Comparison of ENCODE assay signal across 8 cellular contexts in the genomic region with DNA sequence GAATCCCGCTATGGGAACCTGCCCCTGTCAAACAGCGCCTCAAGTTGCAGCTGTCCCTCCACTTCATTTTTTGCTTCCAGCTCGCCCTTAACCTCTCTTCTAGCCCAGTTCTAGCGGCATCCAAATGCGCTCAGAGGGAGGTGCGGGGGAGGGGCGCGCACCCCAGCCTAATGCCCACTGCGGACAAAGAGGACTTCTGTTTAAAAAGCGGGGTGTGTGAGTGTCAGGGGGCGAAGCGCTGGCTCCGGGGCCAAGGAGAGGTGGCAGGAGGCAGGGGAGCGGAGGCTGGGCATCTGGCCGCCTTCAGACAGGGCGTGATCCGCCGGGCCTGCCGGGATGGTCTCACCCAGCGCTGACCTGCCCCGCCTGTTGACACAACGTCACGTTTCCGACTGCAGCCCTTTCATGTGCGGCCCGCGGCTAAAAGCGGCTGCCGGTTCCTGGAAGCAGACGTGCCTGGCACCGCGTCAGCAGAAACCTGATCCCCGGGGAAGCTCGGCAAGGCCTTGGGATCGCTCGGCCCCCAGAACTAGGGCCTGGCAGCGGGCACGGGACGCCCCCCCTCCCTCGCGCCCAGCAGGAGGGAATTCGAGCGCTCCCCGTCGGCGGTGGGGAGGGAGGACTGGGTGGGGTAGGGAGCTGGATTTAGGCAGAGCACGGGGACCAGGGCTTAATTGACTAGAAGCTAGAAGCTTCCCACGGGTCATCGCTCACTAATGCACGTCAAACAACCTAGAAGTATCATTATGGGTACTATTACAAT. TPM values are rescaled to one million over a fixed set of nuclear protein-coding genes. Genes with fewer than 3 reads are reported as not detected.
DNase-seq lines count a peak whose midpoint lies in the region; ATAC-seq and TF ChIP-seq lines count a peak whose summit lies in the region.

No MANE protein-coding gene starts in this region.

- no peaks in the 10 kb centered on the region for H3K9me3 ChIP-seq in thymus (ENCODE audit: control insufficient read depth)

- peaks cover 8% of the 10 kb centered on the region for H3K36me3 Mint-ChIP-seq in activated naive CD4-positive, alpha-beta T cell treated with anti-CD3 and anti-CD28 coated beads, Interleukin-2, amount 50 U/mL, for 24 hours

- H3K27ac ChIP-seq in KMS-11 (no peak overlapping the region), thymus (ENCODE audit: low read depth) (peak overlapping the region; percentile 89)

- peaks cover 48% of the 10 kb centered on the region for H3K4me1 Mint-ChIP-seq in activated naive CD4-positive, alpha-beta T cell treated with anti-CD3 and anti-CD28 coated beads, Interleukin-2, amount 50 U/mL, for 24 hours

- H3K9ac ChIP-seq in KMS-11: peak overlapping the region; percentile 39; the same call in 1 of the 2 replicates

- peaks cover 14% of the 10 kb centered on the region for H3K4me1 ChIP-seq in KMS-11 (ENCODE audit: low read depth, poor library complexity, severe bottlenecking)
- H3K4me1 ChIP-seq in thymus (ENCODE audit: control insufficient read depth, insufficient read depth, low read length): peaks cover 6% of the 10 kb centered on the region

- peak; percentile 97 for DNase-seq in ELR (ENCODE audit: low read depth)
- peak; percentile 90 for DNase-seq in SHP77 treated with DMSO at 0.1 percent for 48 hours (lab: John Stamatoyannopoulos, UW)
- DNase-seq in globus pallidus (ENCODE audit: low spot score): peak; percentile 67
- peak; percentile 68 for DNase-seq in occipital lobe (lab: John Stamatoyannopoulos, UW)

- H3K9me3 Mint-ChIP-seq in activated naive CD4-positive, alpha-beta T cell treated with anti-CD3 and anti-CD28 coated beads, Interleukin-2, amount 50 U/mL, for 24 hours: no peaks in the 10 kb centered on the region

- no peaks in the 10 kb centered on the region for H3K79me2 ChIP-seq in KMS-11 (ENCODE audit: insufficient read depth, low read depth)

- H3K4me3 ChIP-seq in KMS-11 (IDR thresholded peaks at IDR 0.05; ENCODE audit: insufficient read depth, low read depth, low read length): no peak overlapping the region
- H3K4me3 ChIP-seq in thymus (ENCODE audit: low read length): peak overlapping the region; percentile 51

- H3K36me3 ChIP-seq in KMS-11 (ENCODE audit: insufficient read depth): no peaks in the 10 kb centered on the region
- H3K36me3 ChIP-seq in thymus (ENCODE audit: control insufficient read depth, insufficient read depth): no peaks in the 10 kb centered on the region

- no peaks in the 10 kb centered on the region for H3K27me3 Mint-ChIP-seq in activated naive CD4-positive, alpha-beta T cell treated with anti-CD3 and anti-CD28 coated beads, Interleukin-2, amount 50 U/mL, for 24 hours

- peak overlapping the region; percentile 55 for H3K27ac Mint-ChIP-seq in activated naive CD4-positive, alpha-beta T cell treated with anti-CD3 and anti-CD28 coated beads, Interleukin-2, amount 50 U/mL, for 24 hours

- no peak for TF ChIP-seq CTCF in KMS-11 (conservative IDR thresholded peaks at IDR 0.05; ENCODE audit: low read depth, low read length)

- no peaks in the 10 kb centered on the region for H3K27me3 ChIP-seq in KMS-11 (ENCODE audit: insufficient read depth, low read depth)
- peaks cover 9% of the 10 kb centered on the region for H3K27me3 ChIP-seq in thymus (ENCODE audit: control insufficient read depth, insufficient read depth)

- peak; percentile 58 for ATAC-seq in GM21786 (IDR thresholded peaks at IDR 0.05; ENCODE audit: unreplicated experiment)

- H3K4me2 ChIP-seq in KMS-11: peak overlapping the region; percentile 57

- peak overlapping the region; percentile 78 for H3K4me3 Mint-ChIP-seq in activated naive CD4-positive, alpha-beta T cell treated with anti-CD3 and anti-CD28 coated beads, Interleukin-2, amount 50 U/mL, for 24 hours

- 2% methylated on average over 50 of the region's 50 CpGs for WGBS in thymus

- peak overlapping the region; percentile 73 for H2AFZ ChIP-seq in KMS-11 (ENCODE audit: low read depth)

- H4K20me1 ChIP-seq in KMS-11 (ENCODE audit: insufficient read depth): no peaks in the 10 kb centered on the region

RNA-seq across cellular contexts. Expression of a gene that starts 7.6 kb away (rescaled TPM):
- 6.6 TPM for total RNA-seq in occipital lobe
- polyA plus RNA-seq in thymus: 30.1 TPM
